11 cellular contexts compared by ENCODE assay signal in genomic region chr14:90368946-90369721, GRCh38. TPM values are rescaled to one million over a fixed set of nuclear protein-coding genes. Genes with fewer than 3 reads are reported as not detected.
A peak's percentile ranks its signal among the peaks of the same experiment; 100 is the strongest.
DNase-seq lines count a peak whose midpoint lies in the region; ATAC-seq, FAIRE-seq and TF ChIP-seq lines count a peak whose summit lies in the region.
"Had no signal": no experiment of that assay in that cellular context is flagged by ENCODE, and none has a peak within 500 bp of the region (broad histone marks: within the 10 kb centered on the region; RNA-seq: fewer than 3 reads in every experiment).

No MANE protein-coding gene starts in this region.

- H3K9ac ChIP-seq in mesenchymal stem cell (ENCODE audit: low read length) = peak overlapping the region; percentile 18

- no peak overlapping the region for H4K91ac ChIP-seq in mesenchymal stem cell (ENCODE audit: low read length)

- H3K4me2 ChIP-seq in mesenchymal stem cell (ENCODE audit: low read length, poor library complexity, severe bottlenecking) = no peak overlapping the region
- H3K4me2 ChIP-seq in PC-9 = no peak overlapping the region

- H3K9me2 ChIP-seq in PC-9 (ENCODE audit: insufficient read depth) = no peaks in the 10 kb centered on the region

- peaks cover 23% of the 10 kb centered on the region for H3K4me1 ChIP-seq in Caco-2
- H3K4me1 ChIP-seq in mesenchymal stem cell (ENCODE audit: control insufficient read depth, insufficient read depth, low read depth, low read length) = no peaks in the 10 kb centered on the region
- H3K4me1 ChIP-seq in PC-9 (replicated peaks; ENCODE audit: insufficient read depth) = no peaks in the 10 kb centered on the region

- no peak overlapping the region for H3K4me3 Mint-ChIP-seq in Caco-2 (ENCODE audit: unreplicated experiment)
- H3K4me3 Mint-ChIP-seq in CD14-positive monocyte = no peak overlapping the region

- no peak overlapping the region for H3K27ac ChIP-seq in mesenchymal stem cell (ENCODE audit: low read length, poor library complexity, severe bottlenecking)
- no peak overlapping the region for H3K27ac ChIP-seq in PC-9

- H3F3A ChIP-seq in PC-9 (ENCODE audit: insufficient read depth, low read depth) = no peaks in the 10 kb centered on the region

- H3K27ac Mint-ChIP-seq in Caco-2 (ENCODE audit: unreplicated experiment) (no peak overlapping the region), CD14-positive monocyte (peak overlapping the region in 1 of 7 donors; percentile 32)

- no peaks in the 10 kb centered on the region for H3K79me1 ChIP-seq in mesenchymal stem cell (replicated peaks; ENCODE audit: low read length, poor library complexity, severe bottlenecking)

- ATAC-seq in GM18861 (IDR thresholded peaks at IDR 0.05; ENCODE audit: unreplicated experiment) (no peak), GM21447 (IDR thresholded peaks at IDR 0.05; ENCODE audit: unreplicated experiment) (no peak)

- intact Hi-C loops in Caco-2 (cut with micrococcal nuclease; ENCODE audit: unreplicated experiment) = loop anchor here (1.0 kb wide), 1 partner anchor 13 kb away; no protein-coding TSS in a partner anchor
- intact Hi-C loops in PC-9 (cut with micrococcal nuclease; ENCODE audit: unreplicated experiment) = no loop called here
- intact Hi-C loops in CD14-positive monocyte (cut with micrococcal nuclease) = no loop called here

- no peak for FAIRE-seq in bronchial epithelial cell (lab: Jason Lieb, UNC)
- FAIRE-seq: H1 had no signal

- no peak overlapping the region for H4K8ac ChIP-seq in mesenchymal stem cell (ENCODE audit: low read length)

- H3K9me3 Mint-ChIP-seq in Caco-2 (ENCODE audit: unreplicated experiment) = no peaks in the 10 kb centered on the region
- H3K9me3 Mint-ChIP-seq in CD14-positive monocyte = peaks cover 0 to 3% (median 0%) of the 10 kb centered on the region in 7 donors

- H2BK12ac ChIP-seq in mesenchymal stem cell (ENCODE audit: low read length in 2 of 2) = no peak overlapping the region

- no peak overlapping the region for H3K14ac ChIP-seq in mesenchymal stem cell (ENCODE audit: low read length in 2 of 2)

- no peak overlapping the region for H2BK15ac ChIP-seq in mesenchymal stem cell (ENCODE audit: low read depth, poor library complexity, severe bottlenecking)

- no peaks in the 10 kb centered on the region for H3K79me2 ChIP-seq in PC-9 (ENCODE audit: low read depth)

- no peak overlapping the region for H2BK120ac ChIP-seq in mesenchymal stem cell (ENCODE audit: low read depth, low read length)

- no peaks in the 10 kb centered on the region for H4K20me1 ChIP-seq in PC-9 (ENCODE audit: insufficient read depth)

- no peaks in the 10 kb centered on the region for H3K27me3 ChIP-seq in Caco-2 (replicated peaks; ENCODE audit: control insufficient read depth, insufficient read depth, low read length)
- no peaks in the 10 kb centered on the region for H3K27me3 ChIP-seq in bronchial epithelial cell (ENCODE audit: control insufficient read depth, insufficient read depth, low read length)
- peaks cover 0 to 4% of the 10 kb centered on the region in 2 experiments for H3K27me3 ChIP-seq in mesenchymal stem cell (ENCODE audit: control insufficient read depth in 1 of 2, insufficient read depth in 1 of 2, low read length in 2 of 2)
- H3K27me3 ChIP-seq in PC-9 (ENCODE audit: insufficient read depth, low read depth) = no peaks in the 10 kb centered on the region

- H3K9me3 ChIP-seq in Caco-2 = no peaks in the 10 kb centered on the region
- H3K9me3 ChIP-seq in mesenchymal stem cell (ENCODE audit: control insufficient read depth, low read length) = no peaks in the 10 kb centered on the region
- H3K9me3 ChIP-seq in PC-9 (ENCODE audit: insufficient read depth, low read depth) = no peaks in the 10 kb centered on the region

- H3K36me3 ChIP-seq in Caco-2 (ENCODE audit: control insufficient read depth, insufficient read depth, low read length) (no peaks in the 10 kb centered on the region), bronchial epithelial cell (ENCODE audit: control insufficient read depth, insufficient read depth, low read length) (no peaks in the 10 kb centered on the region), mesenchymal stem cell (ENCODE audit: control insufficient read depth in 1 of 2, insufficient read depth in 2 of 2, low read depth in 1 of 2, low read length in 2 of 2) (no peaks in the 10 kb centered on the region), PC-9 (ENCODE audit: low read depth) (no peaks in the 10 kb centered on the region)

- H3K23ac ChIP-seq in mesenchymal stem cell (ENCODE audit: low read length in 2 of 2) = no peak overlapping the region

- H2AK5ac ChIP-seq in mesenchymal stem cell (ENCODE audit: low read length, severe bottlenecking) = no peak overlapping the region

- CTCF ChIA-PET in Caco-2 (lab: Charles Lee) (interaction anchor here (0.6 kb wide), 1 partner anchor 15 kb away, joined by 7 read pairs; no protein-coding TSS in a partner anchor), PC-9 (lab: Charles Lee) (interaction anchor here (0.7 kb wide), 1 partner anchor 448 kb away, joined by 4 read pairs; no protein-coding TSS in a partner anchor)

- H2AFZ ChIP-seq in mesenchymal stem cell (ENCODE audit: low read depth, low read length) (no peak overlapping the region), PC-9 (no peak overlapping the region)

- no peaks in the 10 kb centered on the region for H3K27me3 Mint-ChIP-seq in Caco-2 (ENCODE audit: insufficient read depth, unreplicated experiment)
- H3K27me3 Mint-ChIP-seq in CD14-positive monocyte (ENCODE audit: low read depth in 3 of 3) = peaks cover 0 to 3% (median 2%) of the 10 kb centered on the region in 3 donors

- H3K4me3 ChIP-seq in Caco-2 (ENCODE audit: low read depth, low read length) (no peak overlapping the region), bronchial epithelial cell (ENCODE audit: low read depth, low read length) (no peak overlapping the region), mesenchymal stem cell (ENCODE audit: insufficient read depth in 1 of 2, low read depth in 1 of 2, low read length in 2 of 2) (no peak overlapping the region), PC-9 (no peak overlapping the region)

- H2BK5ac ChIP-seq in mesenchymal stem cell (ENCODE audit: low read depth, low read length, poor library complexity, severe bottlenecking) = no peak overlapping the region

- POLR2A ChIA-PET in Caco-2 (lab: Charles Lee) (no interaction called here), PC-9 (lab: Charles Lee; ENCODE audit: unreplicated experiment) (no interaction called here)

- no peak overlapping the region for H3K4ac ChIP-seq in mesenchymal stem cell (ENCODE audit: low read depth in 1 of 2, low read length in 2 of 2)

- no peaks in the 10 kb centered on the region for H3K36me3 Mint-ChIP-seq in Caco-2 (ENCODE audit: insufficient read depth, unreplicated experiment)
- H3K36me3 Mint-ChIP-seq in CD14-positive monocyte = no peaks in the 10 kb centered on the region

- no peak overlapping the region for H3K18ac ChIP-seq in mesenchymal stem cell (ENCODE audit: low read depth in 1 of 2, low read length in 2 of 2)

- 14% methylated on average over 1 of the region's 1 CpG for WGBS in mesenchymal stem cell

- H3K4me1 Mint-ChIP-seq in Caco-2 (ENCODE audit: low read depth, unreplicated experiment) (peaks cover 13% of the 10 kb centered on the region), CD14-positive monocyte (no peaks in the 10 kb centered on the region)

- BruUV-seq in Caco-2 (replicated peaks; lab: Mats Ljungman, UMichigan) (no TSS peak), PC-9 (replicated peaks; lab: Mats Ljungman, UMichigan) (no TSS peak)

- TF ChIP-seq CTCF in Caco-2 (IDR thresholded peaks at IDR 0.05; ENCODE audit: insufficient read depth in 1 of 2, low read depth in 1 of 2, low read length in 1 of 2, severe bottlenecking in 1 of 2, unreplicated experiment in 1 of 2) = no peak
- TF ChIP-seq CTCF in bronchial epithelial cell (IDR thresholded peaks at IDR 0.05; ENCODE audit: insufficient read depth, low read length, severe bottlenecking) = no peak
- no peak for TF ChIP-seq CTCF in PC-9 (conservative IDR thresholded peaks at IDR 0.05)
- TF ChIP-seq CTCF in CD14-positive monocyte (IDR thresholded peaks at IDR 0.05) = no peak

- DNase-seq in Caco-2 (peak; percentile 39 to 62), LHCN-M2 (ENCODE audit: low read depth) (peak; percentile 66), bronchial epithelial cell (ENCODE audit: low read depth) (peak; percentile 51), mesenchymal stem cell (peak; percentile 26), PC-9 (no peak), CD14-positive monocyte (ENCODE audit: low spot score) (no peak)
- DNase-seq: activated CD8-positive, alpha-beta memory T cell treated with anti-CD3 and anti-CD28 coated beads, Interleukin-2, amount 50 U/mL, for 4 hours; stimulated activated CD4-positive, alpha-beta T cell treated with anti-CD3 and anti-CD28 coated beads, Interleukin-1b, Interleukin-23, amount 100 ng/mL, for 48 hours had no signal

RNA-seq across cellular contexts. Expression of gene CALM1, which starts 27.7 kb away (rescaled TPM):
- total RNA-seq in Caco-2 (2022) (405 and 437 TPM in 2 replicates), LHCN-M2 (2014; rRNA removed) (290 and 350 TPM in 2 replicates), bronchial epithelial cell (267 and 1,162 TPM in 2 replicates), PC-9 (2021) (103 and 122 TPM in 2 replicates)
- 240 TPM for polyA plus RNA-seq in LHCN-M2 (2012)
- 356 TPM for polyA plus RNA-seq in mesenchymal stem cell (2013, experiment 1 of 2)
- polyA plus RNA-seq in mesenchymal stem cell (2013, experiment 2 of 2) = 364 TPM
- polyA plus RNA-seq in CD14-positive monocyte = 100 to 1,000 TPM; 906 to 912 TPM

RNA-seq across cellular contexts. Expression of gene NRDE2, which starts 37.4 kb away (rescaled TPM):
- total RNA-seq in Caco-2 (2022) = 17.1 and 18.0 TPM in 2 replicates
- 4.2 and 5.9 TPM in 2 replicates for total RNA-seq in LHCN-M2 (2014; rRNA removed)
- 4.5 TPM for polyA plus RNA-seq in LHCN-M2 (2012)
- 5.8 and 6.1 TPM in 2 replicates for total RNA-seq in bronchial epithelial cell
- polyA plus RNA-seq in mesenchymal stem cell (2013, experiment 1 of 2) = 4.8 TPM
- polyA plus RNA-seq in mesenchymal stem cell (2013, experiment 2 of 2) = 4.4 TPM
- total RNA-seq in PC-9 (2021) = 6.5 and 10.1 TPM in 2 replicates
- polyA plus RNA-seq in CD14-positive monocyte = 1 to 10 TPM; 4.7 to 6.7 TPM

Comparison
In these comparisons a context has a peak if more than half of its experiments do, and no peak if none do; other contexts are left out.
1. DNase-seq: peak in Caco-2 (2 of 2), LHCN-M2 (single experiment), bronchial epithelial cell (single experiment) and mesenchymal stem cell (single experiment); none in PC-9 (0 of 2) and CD14-positive monocyte (single experiment).